In genomic region chr10:43408710-43409384, GRCh38 we compare ENCODE assay signal across 1 cellular context.
TF ChIP-seq lines count a peak whose summit lies in the region.

A gene with protein sequence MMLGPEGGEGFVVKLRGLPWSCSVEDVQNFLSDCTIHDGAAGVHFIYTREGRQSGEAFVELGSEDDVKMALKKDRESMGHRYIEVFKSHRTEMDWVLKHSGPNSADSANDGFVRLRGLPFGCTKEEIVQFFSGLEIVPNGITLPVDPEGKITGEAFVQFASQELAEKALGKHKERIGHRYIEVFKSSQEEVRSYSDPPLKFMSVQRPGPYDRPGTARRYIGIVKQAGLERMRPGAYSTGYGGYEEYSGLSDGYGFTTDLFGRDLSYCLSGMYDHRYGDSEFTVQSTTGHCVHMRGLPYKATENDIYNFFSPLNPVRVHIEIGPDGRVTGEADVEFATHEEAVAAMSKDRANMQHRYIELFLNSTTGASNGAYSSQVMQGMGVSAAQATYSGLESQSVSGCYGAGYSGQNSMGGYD (minus strand): TSS chr10:43409186. CDS start chr10:43387884, 21,302 bp downstream.

TF ChIP-seq in K562, 482 proteins besides CTCF, POLR2A, EP300 and RAD21 (continued from another document and continues in another):
- TF ChIP-seq ZBTB34 (CRISPR knock-in tag; IDR thresholded peaks at IDR 0.05): no peak
- TF ChIP-seq MTA1 (IDR thresholded peaks at IDR 0.05; ENCODE audit: borderline replicate concordance): peak; percentile 68; the same call in 1 of the 2 replicates
- peak; percentile 82 for TF ChIP-seq FOXP1 (CRISPR knock-in tag; IDR thresholded peaks at IDR 0.05)
- no peak for TF ChIP-seq FOS (IDR thresholded peaks at IDR 0.05; ENCODE audit: extremely low read depth, insufficient read length)
- TF ChIP-seq PREB (CRISPR knock-in tag; IDR thresholded peaks at IDR 0.05): no peak
- no peak for TF ChIP-seq TAF9B (IDR thresholded peaks at IDR 0.05; ENCODE audit: partially characterized antibody)
- TF ChIP-seq TRIM28 (IDR thresholded peaks at IDR 0.05): 0 out of 2 replicates have a peak, but pooled peaks have one; percentile 15
- TF ChIP-seq, protein P1, sequence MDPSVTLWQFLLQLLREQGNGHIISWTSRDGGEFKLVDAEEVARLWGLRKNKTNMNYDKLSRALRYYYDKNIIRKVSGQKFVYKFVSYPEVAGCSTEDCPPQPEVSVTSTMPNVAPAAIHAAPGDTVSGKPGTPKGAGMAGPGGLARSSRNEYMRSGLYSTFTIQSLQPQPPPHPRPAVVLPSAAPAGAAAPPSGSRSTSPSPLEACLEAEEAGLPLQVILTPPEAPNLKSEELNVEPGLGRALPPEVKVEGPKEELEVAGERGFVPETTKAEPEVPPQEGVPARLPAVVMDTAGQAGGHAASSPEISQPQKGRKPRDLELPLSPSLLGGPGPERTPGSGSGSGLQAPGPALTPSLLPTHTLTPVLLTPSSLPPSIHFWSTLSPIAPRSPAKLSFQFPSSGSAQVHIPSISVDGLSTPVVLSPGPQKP (CRISPR knock-in tag; IDR thresholded peaks at IDR 0.05): no peak
- no peak for TF ChIP-seq SP2 (IDR thresholded peaks at IDR 0.05; ENCODE audit: extremely low read depth, low read depth, low read length, poor library complexity, severe bottlenecking)
- TF ChIP-seq ATF1 (CRISPR knock-in tag; IDR thresholded peaks at IDR 0.05): peak; percentile 73
- TF ChIP-seq ATF1 (tag; IDR thresholded peaks at IDR 0.05): peak; percentile 97
- TF ChIP-seq, protein P2, sequence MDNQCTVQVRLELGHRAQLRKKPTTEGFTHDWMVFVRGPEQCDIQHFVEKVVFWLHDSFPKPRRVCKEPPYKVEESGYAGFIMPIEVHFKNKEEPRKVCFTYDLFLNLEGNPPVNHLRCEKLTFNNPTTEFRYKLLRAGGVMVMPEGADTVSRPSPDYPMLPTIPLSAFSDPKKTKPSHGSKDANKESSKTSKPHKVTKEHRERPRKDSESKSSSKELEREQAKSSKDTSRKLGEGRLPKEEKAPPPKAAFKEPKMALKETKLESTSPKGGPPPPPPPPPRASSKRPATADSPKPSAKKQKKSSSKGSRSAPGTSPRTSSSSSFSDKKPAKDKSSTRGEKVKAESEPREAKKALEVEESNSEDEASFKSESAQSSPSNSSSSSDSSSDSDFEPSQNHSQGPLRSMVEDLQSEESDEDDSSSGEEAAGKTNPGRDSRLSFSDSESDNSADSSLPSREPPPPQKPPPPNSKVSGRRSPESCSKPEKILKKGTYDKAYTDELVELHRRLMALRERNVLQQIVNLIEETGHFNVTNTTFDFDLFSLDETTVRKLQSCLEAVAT (IDR thresholded peaks at IDR 0.05): no peak
- no peak for TF ChIP-seq CHD4 (IDR thresholded peaks at IDR 0.05; ENCODE audit: insufficient read depth, insufficient replicate concordance, low read depth, low read length, poor library complexity, severe bottlenecking)
- peak in 1 of 2 experiments; percentile 0; a peak in 1 of 4 replicates for TF ChIP-seq TBL1XR1 (IDR thresholded peaks at IDR 0.05; ENCODE audit: low read length in 2 of 2)
- TF ChIP-seq POLR2G (IDR thresholded peaks at IDR 0.05; ENCODE audit: low read depth, low read length): peak; percentile 95
- TF ChIP-seq LARP7 (IDR thresholded peaks at IDR 0.05): no peak
- TF ChIP-seq, protein P3, sequence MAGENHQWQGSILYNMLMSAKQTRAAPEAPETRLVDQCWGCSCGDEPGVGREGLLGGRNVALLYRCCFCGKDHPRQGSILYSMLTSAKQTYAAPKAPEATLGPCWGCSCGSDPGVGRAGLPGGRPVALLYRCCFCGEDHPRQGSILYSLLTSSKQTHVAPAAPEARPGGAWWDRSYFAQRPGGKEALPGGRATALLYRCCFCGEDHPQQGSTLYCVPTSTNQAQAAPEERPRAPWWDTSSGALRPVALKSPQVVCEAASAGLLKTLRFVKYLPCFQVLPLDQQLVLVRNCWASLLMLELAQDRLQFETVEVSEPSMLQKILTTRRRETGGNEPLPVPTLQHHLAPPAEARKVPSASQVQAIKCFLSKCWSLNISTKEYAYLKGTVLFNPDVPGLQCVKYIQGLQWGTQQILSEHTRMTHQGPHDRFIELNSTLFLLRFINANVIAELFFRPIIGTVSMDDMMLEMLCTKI (IDR thresholded peaks at IDR 0.05; ENCODE audit: partially characterized antibody): no peak
- peak; percentile 10 to 80; a peak in 2 of 4 replicates for TF ChIP-seq SRF (CRISPR knock-in tag; IDR thresholded peaks at IDR 0.05)
- TF ChIP-seq ZNF586 (CRISPR knock-in tag; conservative IDR thresholded peaks at IDR 0.05): no peak
- TF ChIP-seq GABPA (tag; conservative IDR thresholded peaks at IDR 0.05; ENCODE audit: low read depth): peak; percentile 94
- no peak for TF ChIP-seq PPARD (CRISPR knock-in tag; IDR thresholded peaks at IDR 0.05)
- no peak for TF ChIP-seq ZNF518B (CRISPR knock-in tag; IDR thresholded peaks at IDR 0.05)
- TF ChIP-seq, protein P4, sequence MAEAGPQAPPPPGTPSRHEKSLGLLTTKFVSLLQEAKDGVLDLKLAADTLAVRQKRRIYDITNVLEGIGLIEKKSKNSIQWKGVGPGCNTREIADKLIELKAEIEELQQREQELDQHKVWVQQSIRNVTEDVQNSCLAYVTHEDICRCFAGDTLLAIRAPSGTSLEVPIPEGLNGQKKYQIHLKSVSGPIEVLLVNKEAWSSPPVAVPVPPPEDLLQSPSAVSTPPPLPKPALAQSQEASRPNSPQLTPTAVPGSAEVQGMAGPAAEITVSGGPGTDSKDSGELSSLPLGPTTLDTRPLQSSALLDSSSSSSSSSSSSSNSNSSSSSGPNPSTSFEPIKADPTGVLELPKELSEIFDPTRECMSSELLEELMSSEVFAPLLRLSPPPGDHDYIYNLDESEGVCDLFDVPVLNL (CRISPR knock-in tag; IDR thresholded peaks at IDR 0.05; ENCODE audit: low read depth): 0 out of 2 replicates have a peak, but pooled peaks have one; percentile 60
- TF ChIP-seq, protein P5, sequence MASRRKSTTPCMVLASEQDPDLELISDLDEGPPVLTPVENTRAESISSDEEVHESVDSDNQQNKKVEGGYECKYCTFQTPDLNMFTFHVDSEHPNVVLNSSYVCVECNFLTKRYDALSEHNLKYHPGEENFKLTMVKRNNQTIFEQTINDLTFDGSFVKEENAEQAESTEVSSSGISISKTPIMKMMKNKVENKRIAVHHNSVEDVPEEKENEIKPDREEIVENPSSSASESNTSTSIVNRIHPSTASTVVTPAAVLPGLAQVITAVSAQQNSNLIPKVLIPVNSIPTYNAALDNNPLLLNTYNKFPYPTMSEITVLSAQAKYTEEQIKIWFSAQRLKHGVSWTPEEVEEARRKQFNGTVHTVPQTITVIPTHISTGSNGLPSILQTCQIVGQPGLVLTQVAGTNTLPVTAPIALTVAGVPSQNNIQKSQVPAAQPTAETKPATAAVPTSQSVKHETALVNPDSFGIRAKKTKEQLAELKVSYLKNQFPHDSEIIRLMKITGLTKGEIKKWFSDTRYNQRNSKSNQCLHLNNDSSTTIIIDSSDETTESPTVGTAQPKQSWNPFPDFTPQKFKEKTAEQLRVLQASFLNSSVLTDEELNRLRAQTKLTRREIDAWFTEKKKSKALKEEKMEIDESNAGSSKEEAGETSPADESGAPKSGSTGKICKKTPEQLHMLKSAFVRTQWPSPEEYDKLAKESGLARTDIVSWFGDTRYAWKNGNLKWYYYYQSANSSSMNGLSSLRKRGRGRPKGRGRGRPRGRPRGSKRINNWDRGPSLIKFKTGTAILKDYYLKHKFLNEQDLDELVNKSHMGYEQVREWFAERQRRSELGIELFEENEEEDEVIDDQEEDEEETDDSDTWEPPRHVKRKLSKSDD (conservative IDR thresholded peaks at IDR 0.05; ENCODE audit: low read length): no peak
- no peak for TF ChIP-seq HOXB6 (CRISPR knock-in tag; IDR thresholded peaks at IDR 0.05; ENCODE audit: borderline replicate concordance)
- TF ChIP-seq ZNF224 (CRISPR knock-in tag; IDR thresholded peaks at IDR 0.05): no peak
- TF ChIP-seq SNRNP70 (optimal IDR thresholded peaks at IDR 0.05; ENCODE audit: low read depth, low read length): no peak
- TF ChIP-seq ESRRB (CRISPR knock-in tag; IDR thresholded peaks at IDR 0.05; ENCODE audit: borderline replicate concordance): no peak
- peak; percentile 79; the same call in 1 of the 2 replicates for TF ChIP-seq CBX1 (IDR thresholded peaks at IDR 0.05; ENCODE audit: low read depth)
- no peak; the same call in 1 of the 2 replicates for TF ChIP-seq ARID1B (IDR thresholded peaks at IDR 0.05)
- TF ChIP-seq NCOA2 (IDR thresholded peaks at IDR 0.05; ENCODE audit: partially characterized antibody in 2 of 2): no peak
- no peak for TF ChIP-seq NCOA1 (IDR thresholded peaks at IDR 0.05; ENCODE audit: low read depth)
- peak; percentile 96 for TF ChIP-seq CREB1 (IDR thresholded peaks at IDR 0.05)
- peak; percentile 94 for TF ChIP-seq CREB1 (CRISPR knock-in tag; IDR thresholded peaks at IDR 0.05)
- TF ChIP-seq, protein P6, sequence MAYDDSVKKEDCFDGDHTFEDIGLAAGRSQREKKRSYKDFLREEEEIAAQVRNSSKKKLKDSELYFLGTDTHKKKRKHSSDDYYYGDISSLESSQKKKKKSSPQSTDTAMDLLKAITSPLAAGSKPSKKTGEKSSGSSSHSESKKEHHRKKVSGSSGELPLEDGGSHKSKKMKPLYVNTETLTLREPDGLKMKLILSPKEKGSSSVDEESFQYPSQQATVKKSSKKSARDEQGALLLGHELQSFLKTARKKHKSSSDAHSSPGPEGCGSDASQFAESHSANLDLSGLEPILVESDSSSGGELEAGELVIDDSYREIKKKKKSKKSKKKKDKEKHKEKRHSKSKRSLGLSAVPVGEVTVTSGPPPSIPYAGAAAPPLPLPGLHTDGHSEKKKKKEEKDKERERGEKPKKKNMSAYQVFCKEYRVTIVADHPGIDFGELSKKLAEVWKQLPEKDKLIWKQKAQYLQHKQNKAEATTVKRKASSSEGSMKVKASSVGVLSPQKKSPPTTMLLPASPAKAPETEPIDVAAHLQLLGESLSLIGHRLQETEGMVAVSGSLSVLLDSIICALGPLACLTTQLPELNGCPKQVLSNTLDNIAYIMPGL (CRISPR knock-in tag; IDR thresholded peaks at IDR 0.05): no peak
- TF ChIP-seq SREBF2 (CRISPR knock-in tag; IDR thresholded peaks at IDR 0.05): no peak
- 0 out of 2 replicates have a peak, but pooled peaks have one; percentile 23 for TF ChIP-seq HOMEZ (CRISPR knock-in tag; IDR thresholded peaks at IDR 0.05)
- TF ChIP-seq TCF3 (CRISPR knock-in tag; IDR thresholded peaks at IDR 0.05): peak; percentile 51
- TF ChIP-seq GTF2E2 (tag; IDR thresholded peaks at IDR 0.05): peak; percentile 96
- TF ChIP-seq ELF1 (tag; IDR thresholded peaks at IDR 0.05): peak; percentile 96
- TF ChIP-seq, protein P7, sequence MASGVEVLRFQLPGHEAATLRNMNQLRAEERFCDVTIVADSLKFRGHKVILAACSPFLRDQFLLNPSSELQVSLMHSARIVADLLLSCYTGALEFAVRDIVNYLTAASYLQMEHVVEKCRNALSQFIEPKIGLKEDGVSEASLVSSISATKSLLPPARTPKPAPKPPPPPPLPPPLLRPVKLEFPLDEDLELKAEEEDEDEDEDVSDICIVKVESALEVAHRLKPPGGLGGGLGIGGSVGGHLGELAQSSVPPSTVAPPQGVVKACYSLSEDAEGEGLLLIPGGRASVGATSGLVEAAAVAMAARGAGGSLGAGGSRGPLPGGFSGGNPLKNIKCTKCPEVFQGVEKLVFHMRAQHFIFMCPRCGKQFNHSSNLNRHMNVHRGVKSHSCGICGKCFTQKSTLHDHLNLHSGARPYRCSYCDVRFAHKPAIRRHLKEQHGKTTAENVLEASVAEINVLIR (CRISPR knock-in tag; IDR thresholded peaks at IDR 0.05): peak; percentile 84
- 0 out of 2 replicates have a peak, but pooled peaks have one; percentile 48 for TF ChIP-seq ZNF212 (CRISPR knock-in tag; IDR thresholded peaks at IDR 0.05)
